ENCODE assay signal across 1 cellular context in the genomic region with DNA sequence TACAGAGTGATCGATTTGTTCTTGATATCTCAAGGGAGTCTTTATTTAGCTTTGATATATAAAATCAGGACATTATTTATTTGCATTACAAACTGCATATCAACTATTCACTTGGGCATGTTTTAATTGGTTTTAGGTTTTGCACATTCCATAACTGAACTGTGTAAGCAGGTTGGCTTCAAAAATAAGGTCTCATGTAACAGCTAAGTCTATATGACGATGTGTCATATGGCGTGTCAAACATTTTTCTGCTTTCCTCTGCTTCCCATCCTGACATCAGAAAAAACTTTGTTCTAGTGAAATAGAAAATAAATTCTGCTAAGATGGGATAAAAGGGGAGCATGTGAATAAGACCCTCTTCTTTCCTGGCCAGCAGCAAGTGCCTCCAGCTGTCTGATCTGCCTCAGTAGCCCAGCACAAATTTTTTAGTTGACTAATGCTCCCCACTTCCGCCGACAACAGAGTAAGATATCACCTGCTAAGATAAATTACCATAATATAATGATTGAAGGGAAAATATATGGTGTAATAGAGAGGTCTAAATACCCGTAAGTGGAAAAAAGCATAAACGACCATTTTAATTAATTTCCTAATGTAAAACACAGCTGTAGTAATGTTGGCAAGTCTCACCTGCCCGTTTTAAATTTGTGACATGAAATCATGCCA.
TF ChIP-seq lines count a peak whose summit lies in the region.

No MANE protein-coding gene starts in this region.

TF ChIP-seq in GM23338, 12 proteins besides CTCF, POLR2A, EP300 and RAD21 (continued from another document):
- no peak for TF ChIP-seq ZNF462 (CRISPR knock-in tag; IDR thresholded peaks at IDR 0.05)
- TF ChIP-seq POLR2AphosphoS5 (IDR thresholded peaks at IDR 0.05; ENCODE audit: low read depth) = no peak
